ENCODE assay signal across 8 cellular contexts in the genomic region with DNA sequence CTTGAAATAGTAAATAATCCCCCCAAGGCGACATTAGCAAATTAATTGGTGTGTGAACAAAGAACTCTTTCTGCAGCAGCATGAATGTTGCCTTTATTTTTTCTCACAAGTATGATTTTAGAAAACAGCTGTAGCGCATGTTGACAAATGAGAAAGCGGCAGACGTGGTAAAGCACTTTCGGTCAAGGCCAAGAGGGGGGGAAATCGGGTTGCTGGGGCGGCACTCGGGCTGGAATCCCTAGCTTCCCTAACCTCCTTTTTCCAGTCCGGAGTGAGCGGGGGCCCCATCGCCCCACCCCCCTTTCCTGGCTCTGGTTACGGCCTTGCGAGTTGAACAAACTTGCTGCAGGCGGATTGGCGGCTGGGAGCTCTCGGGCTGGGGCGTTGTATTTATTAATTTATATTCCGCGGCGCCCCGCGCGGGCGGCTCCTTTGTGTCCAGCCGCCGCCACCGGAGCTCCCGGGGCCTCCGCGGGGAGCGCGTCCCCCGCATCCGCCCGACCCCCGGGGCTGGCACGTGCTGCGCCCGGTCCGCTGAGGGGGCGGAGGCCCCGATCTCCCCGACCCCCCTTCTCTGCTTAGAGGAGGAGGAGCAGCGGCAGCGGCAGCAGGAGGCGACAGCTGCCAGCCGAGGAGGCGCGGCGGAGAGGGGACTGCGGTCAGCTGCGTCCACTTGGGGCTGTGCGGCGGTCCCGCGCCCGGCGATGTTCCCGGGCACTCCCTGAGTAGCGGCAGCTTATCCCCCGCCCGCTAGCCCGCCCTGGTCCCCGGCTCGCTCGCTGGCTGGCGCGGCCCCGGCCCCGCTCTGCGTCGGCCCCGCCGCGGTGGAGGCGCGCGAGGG. TPM values are rescaled to one million over a fixed set of nuclear protein-coding genes. Genes with fewer than 3 reads are reported as not detected.
DNase-seq lines count a peak whose midpoint lies in the region; ATAC-seq and FAIRE-seq lines count a peak whose summit lies in the region.

A gene with protein sequence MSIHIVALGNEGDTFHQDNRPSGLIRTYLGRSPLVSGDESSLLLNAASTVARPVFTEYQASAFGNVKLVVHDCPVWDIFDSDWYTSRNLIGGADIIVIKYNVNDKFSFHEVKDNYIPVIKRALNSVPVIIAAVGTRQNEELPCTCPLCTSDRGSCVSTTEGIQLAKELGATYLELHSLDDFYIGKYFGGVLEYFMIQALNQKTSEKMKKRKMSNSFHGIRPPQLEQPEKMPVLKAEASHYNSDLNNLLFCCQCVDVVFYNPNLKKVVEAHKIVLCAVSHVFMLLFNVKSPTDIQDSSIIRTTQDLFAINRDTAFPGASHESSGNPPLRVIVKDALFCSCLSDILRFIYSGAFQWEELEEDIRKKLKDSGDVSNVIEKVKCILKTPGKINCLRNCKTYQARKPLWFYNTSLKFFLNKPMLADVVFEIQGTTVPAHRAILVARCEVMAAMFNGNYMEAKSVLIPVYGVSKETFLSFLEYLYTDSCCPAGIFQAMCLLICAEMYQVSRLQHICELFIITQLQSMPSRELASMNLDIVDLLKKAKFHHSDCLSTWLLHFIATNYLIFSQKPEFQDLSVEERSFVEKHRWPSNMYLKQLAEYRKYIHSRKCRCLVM (plus strand): TSS at position 607 of the 841 bp plus-strand sequence. CDS start 347 bp downstream, outside the sequence.

- peaks cover 3% of the 10 kb centered on the region for H3K36me3 ChIP-seq in mesendoderm (ENCODE audit: control insufficient read depth, insufficient read depth, low read length)

- peaks cover 13% of the 10 kb centered on the region for H3K4me1 Mint-ChIP-seq in stimulated activated effector memory CD8-positive, alpha-beta T cell treated with anti-CD3 and anti-CD28 coated beads, Interleukin-12 subunit alpha, Interleukin-12 subunit beta, amount 100 ng/mL, for 72 hours

- H3K56ac ChIP-seq in mesendoderm (ENCODE audit: low read length), result peak within 1 kb of the TSS; percentile 95

- WGBS in mesendoderm (ENCODE audit: extremely low coverage, insufficient coverage, low lambda C conversion rate), result no CpG with 5 or more reads among the region's 78 CpGs

- no peak within 1 kb of the TSS for H4K8ac ChIP-seq in mesendoderm (ENCODE audit: low read depth, low read length)

- peak; percentile 74 for FAIRE-seq in GM19239 (lab: Jason Lieb, UNC)

- H3K4me1 ChIP-seq in mesendoderm (ENCODE audit: control insufficient read depth, low read depth, low read length), result peaks cover 14% of the 10 kb centered on the region

- H3K4me3 Mint-ChIP-seq in stimulated activated effector memory CD8-positive, alpha-beta T cell treated with anti-CD3 and anti-CD28 coated beads, Interleukin-12 subunit alpha, Interleukin-12 subunit beta, amount 100 ng/mL, for 72 hours, result peak within 1 kb of the TSS; percentile 73

- peak within 1 kb of the TSS; percentile 27 for H2AK5ac ChIP-seq in mesendoderm (ENCODE audit: low read length)

- peaks cover 12% of the 10 kb centered on the region for H3K79me1 ChIP-seq in mesendoderm (ENCODE audit: low read length)

- H3K27ac Mint-ChIP-seq in stimulated activated effector memory CD8-positive, alpha-beta T cell treated with anti-CD3 and anti-CD28 coated beads, Interleukin-12 subunit alpha, Interleukin-12 subunit beta, amount 100 ng/mL, for 72 hours, result no peak within 1 kb of the TSS

- peak within 1 kb of the TSS; percentile 87 for H3K9ac ChIP-seq in mesendoderm (ENCODE audit: low read length)

- no peak within 1 kb of the TSS for H2BK120ac ChIP-seq in mesendoderm (ENCODE audit: low read depth, low read length)

- peak within 1 kb of the TSS; percentile 76 for H3K4me2 ChIP-seq in mesendoderm (ENCODE audit: low read length)

- no peaks in the 10 kb centered on the region for H3K36me3 Mint-ChIP-seq in stimulated activated effector memory CD8-positive, alpha-beta T cell treated with anti-CD3 and anti-CD28 coated beads, Interleukin-12 subunit alpha, Interleukin-12 subunit beta, amount 100 ng/mL, for 72 hours

- peak within 1 kb of the TSS; percentile 86 for H3K18ac ChIP-seq in mesendoderm (ENCODE audit: low read length)

- peak; percentile 31 for ATAC-seq in HG03460 (IDR thresholded peaks at IDR 0.05; ENCODE audit: unreplicated experiment)
- ATAC-seq in stimulated activated effector memory CD8-positive, alpha-beta T cell treated with anti-CD3 and anti-CD28 coated beads, Interleukin-12 subunit alpha, Interleukin-12 subunit beta, amount 100 ng/mL, for 72 hours, result peak; percentile 75

- no peaks in the 10 kb centered on the region for H3K27me3 ChIP-seq in mesendoderm (ENCODE audit: insufficient read depth, low read length, poor library complexity)

- H2BK15ac ChIP-seq in mesendoderm (replicated peaks; ENCODE audit: low read depth), result no peak within 1 kb of the TSS

- DNase-seq in C1 segment of cervical spinal cord (lab: John Stamatoyannopoulos, UW) (peak; percentile 10 to 92 (median 85)), GM19239 (ENCODE audit: insufficient read length, low spot score) (no peak), NCI-H69 (lab: John Stamatoyannopoulos, UW) (peak; percentile 97), epidermal melanocyte (ENCODE audit: insufficient read length, low spot score) (peak; percentile 68), mesendoderm (peak; percentile 97)
- DNase-seq in activated CD8-positive, alpha-beta memory T cell treated with anti-CD3 and anti-CD28 coated beads, Interleukin-2, amount 50 U/mL, for 48 hours, result peak; percentile 70
- peak in 1 of 2 donors; percentile 57 for DNase-seq in stimulated activated effector memory CD8-positive, alpha-beta T cell treated with anti-CD3 and anti-CD28 coated beads, Interleukin-12 subunit alpha, Interleukin-12 subunit beta, amount 100 ng/mL, for 72 hours (ENCODE audit: low spot score in 2 of 2)

- H4K5ac ChIP-seq in mesendoderm (ENCODE audit: low read length), result no peak within 1 kb of the TSS

- peak within 1 kb of the TSS; percentile 47 for H2BK5ac ChIP-seq in mesendoderm (ENCODE audit: low read length)

- peak within 1 kb of the TSS; percentile 95 for H3K23ac ChIP-seq in mesendoderm (ENCODE audit: low read length)

- H3K27ac ChIP-seq in mesendoderm (ENCODE audit: low read depth, low read length), result peak within 1 kb of the TSS; percentile 97

- H3K79me2 ChIP-seq in mesendoderm (ENCODE audit: control insufficient read depth, insufficient read depth, low read length), result peaks cover 25% of the 10 kb centered on the region

- H3K9me3 Mint-ChIP-seq in stimulated activated effector memory CD8-positive, alpha-beta T cell treated with anti-CD3 and anti-CD28 coated beads, Interleukin-12 subunit alpha, Interleukin-12 subunit beta, amount 100 ng/mL, for 72 hours, result no peaks in the 10 kb centered on the region

- H3K4me3 ChIP-seq in mesendoderm (ENCODE audit: low read length), result peak within 1 kb of the TSS; percentile 95

- H3K4ac ChIP-seq in mesendoderm (ENCODE audit: low read depth, low read length), result peak within 1 kb of the TSS; percentile 89

RNA-seq across cellular contexts. Expression of the gene that starts here (rescaled TPM):
- polyA plus RNA-seq in mesendoderm (2013, experiment 1 of 2), result 18.0 TPM
- polyA plus RNA-seq in mesendoderm (2013, experiment 2 of 2), result 20.0 TPM
